8 cellular contexts compared by ENCODE assay signal in genomic region chr19:29858000-29858596, GRCh38. TPM values are rescaled to one million over a fixed set of nuclear protein-coding genes. Genes with fewer than 3 reads are reported as not detected.
DNase-seq lines count a peak whose midpoint lies in the region; ATAC-seq and TF ChIP-seq lines count a peak whose summit lies in the region.

No MANE protein-coding gene starts in this region.

- no peak for TF ChIP-seq POLR2A in HCT116 (IDR thresholded peaks at IDR 0.05; ENCODE audit: borderline replicate concordance, extremely low read depth, insufficient read depth, insufficient read length)

- TF ChIP-seq CTCF in BJ (IDR thresholded peaks at IDR 0.05; ENCODE audit: insufficient read depth, low read depth, low read length), result peak; percentile 55
- TF ChIP-seq CTCF in HCT116 (IDR thresholded peaks at IDR 0.05 in 2 of 3, conservative IDR thresholded peaks at IDR 0.05 in 1 of 3; ENCODE audit: borderline replicate concordance in 1 of 3, insufficient read depth in 1 of 3, low read depth in 2 of 3, low read length in 2 of 3), result peak; percentile 25 to 91 (median 82); a peak in 5 of 6 replicates
- peak; percentile 73 for TF ChIP-seq CTCF in epithelial cell of esophagus (IDR thresholded peaks at IDR 0.05; ENCODE audit: insufficient read depth, low read depth, low read length, missing control alignments)

- WGBS in trophoblast cell (ENCODE audit: extremely low coverage, insufficient coverage, insufficient read length), result no CpG with 5 or more reads among the region's 9 CpGs

- intact Hi-C loops in HCT116 (cut with micrococcal nuclease), result loop anchor here (1.0 kb wide), 1 partner anchor 14 kb away; no protein-coding TSS in a partner anchor

- H2AFZ ChIP-seq in HCT116 (ENCODE audit: low read depth, low read length, poor library complexity, severe bottlenecking) (peak overlapping the region; percentile 27), trophoblast cell (ENCODE audit: insufficient read depth, low read length, poor library complexity) (no peak overlapping the region)

- no peaks in the 10 kb centered on the region for H4K20me1 ChIP-seq in HCT116 (ENCODE audit: insufficient read depth)

- H4K12ac ChIP-seq in trophoblast cell (ENCODE audit: low read depth, low read length), result no peak overlapping the region

- H3K79me2 ChIP-seq in HCT116 (ENCODE audit: insufficient read depth, low read length) (no peaks in the 10 kb centered on the region), trophoblast cell (ENCODE audit: control insufficient read depth, insufficient read depth, low read length, poor library complexity) (no peaks in the 10 kb centered on the region)

- no peak overlapping the region for H3K14ac ChIP-seq in trophoblast cell (ENCODE audit: low read length)

- H3K27ac ChIP-seq in HCT116 (ENCODE audit: low read depth, low read length), result no peak overlapping the region
- H3K27ac ChIP-seq in trophoblast cell (ENCODE audit: low read depth, low read length), result no peak overlapping the region

- no peak overlapping the region for H2AK5ac ChIP-seq in trophoblast cell (ENCODE audit: low read length)

- H3K4me3 ChIP-seq in BJ (ENCODE audit: low read depth, low read length), result no peak overlapping the region
- H3K4me3 ChIP-seq in HCT116 (replicated peaks in 1 of 2; ENCODE audit: low read depth in 1 of 2, low read length in 2 of 2), result no peak overlapping the region
- no peak overlapping the region for H3K4me3 ChIP-seq in epithelial cell of esophagus (ENCODE audit: low read length)
- H3K4me3 ChIP-seq in trophoblast cell (ENCODE audit: low read depth, low read length), result no peak overlapping the region

- peak; percentile 54 for TF ChIP-seq RAD21 in HCT116 (IDR thresholded peaks at IDR 0.05; ENCODE audit: low read depth)

- H2BK12ac ChIP-seq in trophoblast cell (ENCODE audit: low read length), result no peak overlapping the region

- no peak overlapping the region for H3K18ac ChIP-seq in trophoblast cell (ENCODE audit: low read length)

- BruUV-seq in HCT116 (replicated peaks; lab: Mats Ljungman, UMichigan), result no TSS peak

- no peaks in the 10 kb centered on the region for H3K36me3 ChIP-seq in BJ (ENCODE audit: control insufficient read depth, insufficient read depth, low read length)
- H3K36me3 ChIP-seq in HCT116 (ENCODE audit: control insufficient read depth in 1 of 2, insufficient read depth in 2 of 2, low read length in 2 of 2), result no peaks in the 10 kb centered on the region
- H3K36me3 ChIP-seq in trophoblast cell (ENCODE audit: control insufficient read depth in 1 of 2, insufficient read depth in 2 of 2, low read length in 2 of 2), result no peaks in the 10 kb centered on the region

- peaks cover 2 to 17% of the 10 kb centered on the region in 2 experiments; a peak in 3 of 4 replicates for H3K4me1 ChIP-seq in HCT116 (ENCODE audit: control insufficient read depth in 1 of 2, insufficient read depth in 2 of 2, low read length in 2 of 2)
- peaks cover 2% of the 10 kb centered on the region in 2 experiments for H3K4me1 ChIP-seq in trophoblast cell (ENCODE audit: control insufficient read depth in 1 of 2, insufficient read depth in 2 of 2, low read length in 2 of 2)

- H3K4ac ChIP-seq in trophoblast cell (ENCODE audit: low read depth, low read length), result no peak overlapping the region

- RAD21 ChIA-PET in HCT116 (lab: Charles Lee; ENCODE audit: low non-redundant PET in 1 of 2, low total read pairs in 2 of 2, uncharacterized antibody in 2 of 2, unreplicated experiment in 2 of 2), result interaction anchor here in 1 of 2 experiments (0.6 kb wide), 1 partner anchor 129 kb away, joined by 3 read pairs; no protein-coding TSS in a partner anchor

- peak overlapping the region; percentile 20 for H4K91ac ChIP-seq in trophoblast cell (ENCODE audit: low read depth, low read length)

- no peak overlapping the region for H2BK120ac ChIP-seq in trophoblast cell (ENCODE audit: insufficient read depth, low read length, poor library complexity)

- H4K8ac ChIP-seq in trophoblast cell (ENCODE audit: low read depth, low read length), result no peak overlapping the region

- H3K9me3 ChIP-seq in HCT116 (ENCODE audit: control insufficient read depth in 1 of 2, insufficient read depth in 1 of 2, low read depth in 1 of 2, low read length in 2 of 2) (no peaks in the 10 kb centered on the region), trophoblast cell (ENCODE audit: insufficient read depth, low read depth, low read length) (no peaks in the 10 kb centered on the region)

- no peak overlapping the region for H2BK5ac ChIP-seq in trophoblast cell (ENCODE audit: low read depth, low read length, poor library complexity)

- peaks cover 1% of the 10 kb centered on the region for H3K79me1 ChIP-seq in trophoblast cell (ENCODE audit: low read length)

- H3K27me3 ChIP-seq in BJ (ENCODE audit: control insufficient read depth, insufficient read depth, low read length) (no peaks in the 10 kb centered on the region; the same call in 1 of the 2 replicates), HCT116 (ENCODE audit: insufficient read depth, low read length) (no peaks in the 10 kb centered on the region), trophoblast cell (ENCODE audit: insufficient read depth, low read length) (no peaks in the 10 kb centered on the region)

- H3K4me2 ChIP-seq in HCT116 (ENCODE audit: low read length), result peak overlapping the region; percentile 41; the same call in 1 of the 2 replicates
- H3K4me2 ChIP-seq in trophoblast cell (ENCODE audit: low read length), result no peak overlapping the region

- CTCF ChIA-PET in BJ (lab: Yijun Ruan, JAX), result interaction anchor here (0.6 to 2.0 kb wide), 7 partner anchors 8 to 345 kb away, joined by 3 to 9 read pairs (median 4); no protein-coding TSS in a partner anchor
- CTCF ChIA-PET in HCT116 (lab: Charles Lee), result interaction anchor here (0.6 to 2.5 kb wide), 14 partner anchors 9 to 142 kb away, joined by 3 to 30 read pairs (median 5); no protein-coding TSS in a partner anchor

- H3K9me2 ChIP-seq in HCT116 (ENCODE audit: insufficient read depth), result no peaks in the 10 kb centered on the region

- no peak overlapping the region for H3K23ac ChIP-seq in trophoblast cell (ENCODE audit: low read length)

- peak; percentile 91 for ATAC-seq in HCT116

- H3K9ac ChIP-seq in HCT116 (ENCODE audit: low read length), result no peak overlapping the region
- H3K9ac ChIP-seq in trophoblast cell (ENCODE audit: low read length), result no peak overlapping the region

- POLR2A ChIA-PET in BJ (lab: Charles Lee), result no interaction called here
- POLR2A ChIA-PET in HCT116 (lab: Charles Lee), result interaction anchor here (1.0 kb wide), 1 partner anchor 13 kb away, joined by 3 read pairs; no protein-coding TSS in a partner anchor

- no peak for DNase-seq in BJ (ENCODE audit: low read depth)
- DNase-seq in HCT116 (ENCODE audit: low read depth, low spot score), result no peak
- peak; percentile 22 for DNase-seq in T-helper 9 cell
- DNase-seq in epithelial cell of esophagus (ENCODE audit: low read depth), result peak; percentile 39
- peak in 1 of 2 donors; percentile 90 for DNase-seq in trophoblast cell
- DNase-seq in NCI-H187 (lab: John Stamatoyannopoulos, UW), result no peak
- no peak for DNase-seq in NCI-H1417 treated with DMSO at 0.1 percent for 48 hours (lab: John Stamatoyannopoulos, UW)
- no peak for DNase-seq in amniotic stem cell (lab: John Stamatoyannopoulos, UW)

TF ChIP-seq in HCT116, 20 proteins besides CTCF, POLR2A, EP300 and RAD21:
- TF ChIP-seq, protein P1, sequence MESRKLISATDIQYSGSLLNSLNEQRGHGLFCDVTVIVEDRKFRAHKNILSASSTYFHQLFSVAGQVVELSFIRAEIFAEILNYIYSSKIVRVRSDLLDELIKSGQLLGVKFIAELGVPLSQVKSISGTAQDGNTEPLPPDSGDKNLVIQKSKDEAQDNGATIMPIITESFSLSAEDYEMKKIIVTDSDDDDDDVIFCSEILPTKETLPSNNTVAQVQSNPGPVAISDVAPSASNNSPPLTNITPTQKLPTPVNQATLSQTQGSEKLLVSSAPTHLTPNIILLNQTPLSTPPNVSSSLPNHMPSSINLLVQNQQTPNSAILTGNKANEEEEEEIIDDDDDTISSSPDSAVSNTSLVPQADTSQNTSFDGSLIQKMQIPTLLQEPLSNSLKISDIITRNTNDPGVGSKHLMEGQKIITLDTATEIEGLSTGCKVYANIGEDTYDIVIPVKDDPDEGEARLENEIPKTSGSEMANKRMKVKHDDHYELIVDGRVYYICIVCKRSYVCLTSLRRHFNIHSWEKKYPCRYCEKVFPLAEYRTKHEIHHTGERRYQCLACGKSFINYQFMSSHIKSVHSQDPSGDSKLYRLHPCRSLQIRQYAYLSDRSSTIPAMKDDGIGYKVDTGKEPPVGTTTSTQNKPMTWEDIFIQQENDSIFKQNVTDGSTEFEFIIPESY (IDR thresholded peaks at IDR 0.05; ENCODE audit: extremely low read depth, insufficient replicate concordance, low read length), result no peak
- TF ChIP-seq EZH2 (IDR thresholded peaks at IDR 0.05), result no peak

RNA-seq across cellular contexts. Expression of gene CCNE1, which starts 46.3 kb away (rescaled TPM):
- polyA plus RNA-seq in BJ (2011; rRNA removed), result 4.8 and 5.0 TPM in 2 replicates
- polyA minus RNA-seq in BJ (2011; rRNA and poly(A)+ RNA removed), result 1.6 and 3.7 TPM in 2 replicates
- 29.3 TPM for total RNA-seq in HCT116 (2021; ENCODE audit: unreplicated experiment)
- 14.7 and 18.4 TPM in 2 replicates for polyA plus RNA-seq in HCT116 (2012)
- polyA plus RNA-seq in trophoblast cell (2013), result 402 and 418 TPM in 2 replicates

Comparison
In these comparisons a context has a peak if more than half of its experiments do, and no peak if none do; other contexts are left out.
1. DNase-seq: peak in T-helper 9 cell (single experiment) and epithelial cell of esophagus (single experiment); none in BJ (single experiment), HCT116 (single experiment), NCI-H187 (0 of 2), NCI-H1417 treated with DMSO at 0.1 percent for 48 hours (single experiment) and amniotic stem cell (single experiment).
2. Peak in every context shown above with its lines, with median percentiles within 50 percentile points of each other: CTCF ChIP-seq.